In the genomic region with DNA sequence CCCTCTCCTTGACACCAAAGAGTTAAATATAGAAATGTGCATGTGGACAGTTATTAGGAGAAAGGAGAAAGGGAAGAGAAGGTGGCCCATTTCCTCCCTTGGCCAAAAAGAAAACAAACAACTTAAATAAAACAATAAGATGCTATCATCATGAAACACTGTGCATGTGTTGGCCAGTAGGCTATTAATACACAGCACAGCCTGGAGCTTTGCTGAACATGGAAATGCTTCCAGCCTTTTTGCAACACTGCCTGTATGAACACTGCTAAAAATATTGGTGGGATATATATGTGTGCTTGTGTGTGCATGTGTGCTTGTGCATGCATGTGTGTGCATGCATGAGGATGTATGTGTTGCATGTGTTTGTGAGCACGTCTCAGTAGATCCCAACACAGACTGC, we compare ENCODE assay signal across 1 cellular context.
TF ChIP-seq lines count a peak whose summit lies in the region.

No MANE protein-coding gene starts in this region.

TF ChIP-seq in WTC11, 78 proteins besides CTCF, POLR2A, EP300 and RAD21 (continued from another document):
- TF ChIP-seq, protein P1, sequence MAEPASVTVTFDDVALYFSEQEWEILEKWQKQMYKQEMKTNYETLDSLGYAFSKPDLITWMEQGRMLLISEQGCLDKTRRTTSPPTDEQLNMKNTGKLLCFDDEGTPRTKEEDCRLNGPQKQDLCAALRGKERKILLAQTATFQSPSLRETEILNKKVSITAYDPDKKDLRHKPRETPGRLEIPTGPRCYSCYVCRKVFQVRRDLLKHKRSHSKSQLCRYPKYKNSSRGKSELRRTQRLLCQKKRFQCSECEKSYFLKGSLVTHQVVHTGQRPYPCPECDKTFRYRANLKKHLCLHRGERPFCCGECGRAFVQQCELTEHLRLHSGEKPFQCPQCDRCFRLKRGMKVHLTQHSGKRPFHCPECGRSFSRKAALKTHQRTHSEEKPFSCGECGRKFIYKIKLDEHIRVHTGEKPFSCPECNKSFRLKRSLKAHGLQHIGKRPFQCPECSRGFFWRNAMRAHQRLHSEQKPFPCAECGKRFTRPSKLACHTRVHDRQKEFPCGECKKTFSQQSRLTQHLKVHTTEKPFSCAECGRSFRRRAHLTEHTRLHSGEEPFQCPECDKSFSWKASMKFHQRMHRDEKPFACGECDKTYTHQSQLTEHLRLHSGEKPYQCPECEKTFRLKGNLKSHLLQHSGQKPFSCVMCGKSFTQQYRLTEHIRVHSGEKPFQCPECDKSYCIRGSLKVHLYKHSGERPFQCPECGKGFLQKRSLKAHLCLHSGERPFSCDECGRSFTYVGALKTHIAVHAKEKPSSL (CRISPR knock-in tag; conservative IDR thresholded peaks at IDR 0.05) = no peak
- TF ChIP-seq CREM (CRISPR knock-in tag; IDR thresholded peaks at IDR 0.05) = no peak
- no peak for TF ChIP-seq EMX1 (CRISPR knock-in tag; IDR thresholded peaks at IDR 0.05)
- no peak for TF ChIP-seq ZNF423 (CRISPR knock-in tag; IDR thresholded peaks at IDR 0.05)
- TF ChIP-seq, protein P2, sequence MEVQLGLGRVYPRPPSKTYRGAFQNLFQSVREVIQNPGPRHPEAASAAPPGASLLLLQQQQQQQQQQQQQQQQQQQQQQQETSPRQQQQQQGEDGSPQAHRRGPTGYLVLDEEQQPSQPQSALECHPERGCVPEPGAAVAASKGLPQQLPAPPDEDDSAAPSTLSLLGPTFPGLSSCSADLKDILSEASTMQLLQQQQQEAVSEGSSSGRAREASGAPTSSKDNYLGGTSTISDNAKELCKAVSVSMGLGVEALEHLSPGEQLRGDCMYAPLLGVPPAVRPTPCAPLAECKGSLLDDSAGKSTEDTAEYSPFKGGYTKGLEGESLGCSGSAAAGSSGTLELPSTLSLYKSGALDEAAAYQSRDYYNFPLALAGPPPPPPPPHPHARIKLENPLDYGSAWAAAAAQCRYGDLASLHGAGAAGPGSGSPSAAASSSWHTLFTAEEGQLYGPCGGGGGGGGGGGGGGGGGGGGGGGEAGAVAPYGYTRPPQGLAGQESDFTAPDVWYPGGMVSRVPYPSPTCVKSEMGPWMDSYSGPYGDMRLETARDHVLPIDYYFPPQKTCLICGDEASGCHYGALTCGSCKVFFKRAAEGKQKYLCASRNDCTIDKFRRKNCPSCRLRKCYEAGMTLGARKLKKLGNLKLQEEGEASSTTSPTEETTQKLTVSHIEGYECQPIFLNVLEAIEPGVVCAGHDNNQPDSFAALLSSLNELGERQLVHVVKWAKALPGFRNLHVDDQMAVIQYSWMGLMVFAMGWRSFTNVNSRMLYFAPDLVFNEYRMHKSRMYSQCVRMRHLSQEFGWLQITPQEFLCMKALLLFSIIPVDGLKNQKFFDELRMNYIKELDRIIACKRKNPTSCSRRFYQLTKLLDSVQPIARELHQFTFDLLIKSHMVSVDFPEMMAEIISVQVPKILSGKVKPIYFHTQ (CRISPR knock-in tag; IDR thresholded peaks at IDR 0.05) = no peak
